ENCODE assay signal across 1 cellular context in genomic region chr22:23218053-23218866, GRCh38.
TF ChIP-seq lines count a peak whose summit lies in the region.

No MANE protein-coding gene starts in this region.

TF ChIP-seq in K562, 482 proteins besides CTCF, POLR2A, EP300 and RAD21 (continued from another document):
- no peak; the same call in 1 of the 2 replicates for TF ChIP-seq E2F1 (CRISPR knock-in tag; IDR thresholded peaks at IDR 0.05)
- no peak for TF ChIP-seq SMAD4 (CRISPR knock-in tag; conservative IDR thresholded peaks at IDR 0.05)
- TF ChIP-seq, protein P1, sequence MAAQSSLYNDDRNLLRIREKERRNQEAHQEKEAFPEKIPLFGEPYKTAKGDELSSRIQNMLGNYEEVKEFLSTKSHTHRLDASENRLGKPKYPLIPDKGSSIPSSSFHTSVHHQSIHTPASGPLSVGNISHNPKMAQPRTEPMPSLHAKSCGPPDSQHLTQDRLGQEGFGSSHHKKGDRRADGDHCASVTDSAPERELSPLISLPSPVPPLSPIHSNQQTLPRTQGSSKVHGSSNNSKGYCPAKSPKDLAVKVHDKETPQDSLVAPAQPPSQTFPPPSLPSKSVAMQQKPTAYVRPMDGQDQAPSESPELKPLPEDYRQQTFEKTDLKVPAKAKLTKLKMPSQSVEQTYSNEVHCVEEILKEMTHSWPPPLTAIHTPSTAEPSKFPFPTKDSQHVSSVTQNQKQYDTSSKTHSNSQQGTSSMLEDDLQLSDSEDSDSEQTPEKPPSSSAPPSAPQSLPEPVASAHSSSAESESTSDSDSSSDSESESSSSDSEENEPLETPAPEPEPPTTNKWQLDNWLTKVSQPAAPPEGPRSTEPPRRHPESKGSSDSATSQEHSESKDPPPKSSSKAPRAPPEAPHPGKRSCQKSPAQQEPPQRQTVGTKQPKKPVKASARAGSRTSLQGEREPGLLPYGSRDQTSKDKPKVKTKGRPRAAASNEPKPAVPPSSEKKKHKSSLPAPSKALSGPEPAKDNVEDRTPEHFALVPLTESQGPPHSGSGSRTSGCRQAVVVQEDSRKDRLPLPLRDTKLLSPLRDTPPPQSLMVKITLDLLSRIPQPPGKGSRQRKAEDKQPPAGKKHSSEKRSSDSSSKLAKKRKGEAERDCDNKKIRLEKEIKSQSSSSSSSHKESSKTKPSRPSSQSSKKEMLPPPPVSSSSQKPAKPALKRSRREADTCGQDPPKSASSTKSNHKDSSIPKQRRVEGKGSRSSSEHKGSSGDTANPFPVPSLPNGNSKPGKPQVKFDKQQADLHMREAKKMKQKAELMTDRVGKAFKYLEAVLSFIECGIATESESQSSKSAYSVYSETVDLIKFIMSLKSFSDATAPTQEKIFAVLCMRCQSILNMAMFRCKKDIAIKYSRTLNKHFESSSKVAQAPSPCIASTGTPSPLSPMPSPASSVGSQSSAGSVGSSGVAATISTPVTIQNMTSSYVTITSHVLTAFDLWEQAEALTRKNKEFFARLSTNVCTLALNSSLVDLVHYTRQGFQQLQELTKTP (IDR thresholded peaks at IDR 0.05; ENCODE audit: low read depth in 1 of 2, partially characterized antibody in 2 of 2): no peak
- TF ChIP-seq ZNF263 (CRISPR knock-in tag; IDR thresholded peaks at IDR 0.05; ENCODE audit: borderline replicate concordance): no peak
- TF ChIP-seq, protein P2, sequence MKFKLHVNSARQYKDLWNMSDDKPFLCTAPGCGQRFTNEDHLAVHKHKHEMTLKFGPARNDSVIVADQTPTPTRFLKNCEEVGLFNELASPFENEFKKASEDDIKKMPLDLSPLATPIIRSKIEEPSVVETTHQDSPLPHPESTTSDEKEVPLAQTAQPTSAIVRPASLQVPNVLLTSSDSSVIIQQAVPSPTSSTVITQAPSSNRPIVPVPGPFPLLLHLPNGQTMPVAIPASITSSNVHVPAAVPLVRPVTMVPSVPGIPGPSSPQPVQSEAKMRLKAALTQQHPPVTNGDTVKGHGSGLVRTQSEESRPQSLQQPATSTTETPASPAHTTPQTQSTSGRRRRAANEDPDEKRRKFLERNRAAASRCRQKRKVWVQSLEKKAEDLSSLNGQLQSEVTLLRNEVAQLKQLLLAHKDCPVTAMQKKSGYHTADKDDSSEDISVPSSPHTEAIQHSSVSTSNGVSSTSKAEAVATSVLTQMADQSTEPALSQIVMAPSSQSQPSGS (CRISPR knock-in tag; IDR thresholded peaks at IDR 0.05): no peak
- TF ChIP-seq PHF21A (IDR thresholded peaks at IDR 0.05; ENCODE audit: borderline replicate concordance, low read depth): no peak
- TF ChIP-seq, protein P3, sequence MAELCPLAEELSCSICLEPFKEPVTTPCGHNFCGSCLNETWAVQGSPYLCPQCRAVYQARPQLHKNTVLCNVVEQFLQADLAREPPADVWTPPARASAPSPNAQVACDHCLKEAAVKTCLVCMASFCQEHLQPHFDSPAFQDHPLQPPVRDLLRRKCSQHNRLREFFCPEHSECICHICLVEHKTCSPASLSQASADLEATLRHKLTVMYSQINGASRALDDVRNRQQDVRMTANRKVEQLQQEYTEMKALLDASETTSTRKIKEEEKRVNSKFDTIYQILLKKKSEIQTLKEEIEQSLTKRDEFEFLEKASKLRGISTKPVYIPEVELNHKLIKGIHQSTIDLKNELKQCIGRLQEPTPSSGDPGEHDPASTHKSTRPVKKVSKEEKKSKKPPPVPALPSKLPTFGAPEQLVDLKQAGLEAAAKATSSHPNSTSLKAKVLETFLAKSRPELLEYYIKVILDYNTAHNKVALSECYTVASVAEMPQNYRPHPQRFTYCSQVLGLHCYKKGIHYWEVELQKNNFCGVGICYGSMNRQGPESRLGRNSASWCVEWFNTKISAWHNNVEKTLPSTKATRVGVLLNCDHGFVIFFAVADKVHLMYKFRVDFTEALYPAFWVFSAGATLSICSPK (IDR thresholded peaks at IDR 0.05; ENCODE audit: borderline replicate concordance): no peak
- TF ChIP-seq NFRKB (IDR thresholded peaks at IDR 0.05; ENCODE audit: low read depth): no peak
